ENCODE assay signal across 23 cellular contexts in the genomic region with DNA sequence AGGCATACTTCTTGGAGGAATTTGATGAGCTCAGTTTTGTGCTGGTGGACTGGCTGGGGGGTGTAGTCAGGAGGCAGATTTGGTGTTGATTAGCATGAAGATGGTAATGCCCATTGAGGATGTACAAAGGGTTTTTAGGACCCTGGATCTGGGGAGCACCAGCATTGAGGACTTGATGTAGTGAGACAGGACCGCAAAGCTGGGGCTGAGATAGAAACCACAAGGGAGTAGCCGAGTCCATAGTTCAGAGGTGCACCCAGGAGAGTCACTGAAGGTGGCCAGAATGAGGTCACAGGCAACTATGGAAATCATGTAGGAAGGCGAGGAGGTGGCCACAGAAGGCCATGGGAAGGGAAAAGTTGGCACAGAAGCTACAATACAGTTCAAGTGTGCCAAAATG. TPM values are rescaled to one million over a fixed set of nuclear protein-coding genes. Genes with fewer than 3 reads are reported as not detected.
A peak's percentile ranks its signal among the peaks of the same experiment; 100 is the strongest.
DNase-seq lines count a peak whose midpoint lies in the region; ATAC-seq and TF ChIP-seq lines count a peak whose summit lies in the region.
"Had no signal": no experiment of that assay in that cellular context is flagged by ENCODE, and none has a peak within 500 bp of the region (broad histone marks: within the 10 kb centered on the region; RNA-seq: fewer than 3 reads in every experiment).

No MANE protein-coding gene starts in this region.

- intact Hi-C loops in mucosa of descending colon (cut with DNase I, micrococcal nuclease) (no loop called here), Caco-2 (cut with micrococcal nuclease; ENCODE audit: unreplicated experiment) (no loop called here)

- H3K27me3 Mint-ChIP-seq in GM23338 (ENCODE audit: insufficient read depth, low read depth, poor library complexity) = peaks cover 22% of the 10 kb centered on the region
- H3K27me3 Mint-ChIP-seq in Caco-2 (ENCODE audit: insufficient read depth, unreplicated experiment) = no peaks in the 10 kb centered on the region
- H3K27me3 Mint-ChIP-seq in activated naive CD4-positive, alpha-beta T cell treated with anti-CD3 and anti-CD28 coated beads, Interleukin-2, amount 10 ng/mL, durations not matched to agents 7 days and 5 days = peaks cover 25% of the 10 kb centered on the region

- H3K27me3 ChIP-seq in GM23338 (ENCODE audit: insufficient read depth) = no peaks in the 10 kb centered on the region
- H3K27me3 ChIP-seq in NT2/D1 (ENCODE audit: insufficient read depth, insufficient read length) = no peaks in the 10 kb centered on the region
- no peaks in the 10 kb centered on the region for H3K27me3 ChIP-seq in hepatocyte
- no peaks in the 10 kb centered on the region for H3K27me3 ChIP-seq in Caco-2 (replicated peaks; ENCODE audit: control insufficient read depth, insufficient read depth, low read length)
- H3K27me3 ChIP-seq in right atrium auricular region = no peaks in the 10 kb centered on the region
- H3K27me3 ChIP-seq: MG63 had no signal

- H2AFZ ChIP-seq in GM23338 = peak overlapping the region; percentile 98
- no peak overlapping the region for H2AFZ ChIP-seq in hepatocyte

- BruUV-seq in Caco-2 (replicated peaks; lab: Mats Ljungman, UMichigan) = no TSS peak

- H3K9me3 ChIP-seq in NT2/D1 (ENCODE audit: insufficient read depth, low read length) = no peaks in the 10 kb centered on the region
- no peaks in the 10 kb centered on the region for H3K9me3 ChIP-seq in hepatocyte (ENCODE audit: low read depth)
- H3K9me3 ChIP-seq in mucosa of descending colon = no peaks in the 10 kb centered on the region
- H3K9me3 ChIP-seq in Caco-2 = no peaks in the 10 kb centered on the region
- no peaks in the 10 kb centered on the region for H3K9me3 ChIP-seq in right atrium auricular region
- H3K9me3 ChIP-seq: MG63 had no signal

- peaks cover 15% of the 10 kb centered on the region for H3K36me3 Mint-ChIP-seq in GM23338 (ENCODE audit: low read depth)
- peaks cover 16% of the 10 kb centered on the region for H3K36me3 Mint-ChIP-seq in Caco-2 (ENCODE audit: insufficient read depth, unreplicated experiment)
- H3K36me3 Mint-ChIP-seq in activated naive CD4-positive, alpha-beta T cell treated with anti-CD3 and anti-CD28 coated beads, Interleukin-2, amount 10 ng/mL, durations not matched to agents 7 days and 5 days = peaks cover 13% of the 10 kb centered on the region

- ATAC-seq in GM23338 = no peak
- peak; percentile 13 for ATAC-seq in mucosa of descending colon
- ATAC-seq: HCT116 had no signal

- peaks cover 28% of the 10 kb centered on the region for H3K4me1 ChIP-seq in GM23338 (ENCODE audit: insufficient read depth)
- peaks cover 13% of the 10 kb centered on the region for H3K4me1 ChIP-seq in NT2/D1 (ENCODE audit: insufficient read depth, insufficient read length)
- H3K4me1 ChIP-seq in hepatocyte (ENCODE audit: insufficient read depth) = peaks cover 11% of the 10 kb centered on the region
- H3K4me1 ChIP-seq in mucosa of descending colon (ENCODE audit: low read depth) = peaks cover 3% of the 10 kb centered on the region
- H3K4me1 ChIP-seq in Caco-2 = peaks cover 6% of the 10 kb centered on the region; the same call in 1 of the 2 replicates
- peaks cover 0 to 12% of the 10 kb centered on the region in 2 donors for H3K4me1 ChIP-seq in right atrium auricular region

- POLR2A ChIA-PET in Caco-2 (lab: Charles Lee) = no interaction called here

- DNase-seq in GM23338 (ENCODE audit: low spot score) (no peak), NT2/D1 (ENCODE audit: low read depth, low spot score) (no peak), hepatocyte (ENCODE audit: low spot score) (peak; percentile 40), mucosa of descending colon (peak in 1 of 3 donors; percentile 23), Caco-2 (no peak), right atrium auricular region (ENCODE audit: low spot score) (no peak), dedifferentiated amniotic fluid mesenchymal stem cell (ENCODE audit: extremely low spot score) (no peak)
- DNase-seq in activated naive CD4-positive, alpha-beta T cell treated with anti-CD3 and anti-CD28 coated beads, Interleukin-2, amount 10 ng/mL, durations not matched to agents 7 days and 5 days = no peak
- DNase-seq: 8988T, DMS79, MG63, NCI-H1048, NCI-H1417 treated with DMSO at 0.1 percent for 48 hours, NCI-H187, NCI-H2107, NCI-H446 treated with DMSO at 0.1 percent for 48 hours, NCI-H526 treated with DMSO at 0.1 percent for 48 hours, Right ventricle myocardium superior had no signal

- H3K36me3 ChIP-seq in GM23338 (ENCODE audit: insufficient read depth) (peaks cover 3% of the 10 kb centered on the region; the same call in 1 of the 2 replicates), NT2/D1 (ENCODE audit: insufficient read depth, insufficient read length, low read length) (peaks cover 10% of the 10 kb centered on the region), hepatocyte (replicated peaks; ENCODE audit: insufficient read depth, low read depth) (no peaks in the 10 kb centered on the region), mucosa of descending colon (ENCODE audit: low read depth) (no peaks in the 10 kb centered on the region), Caco-2 (ENCODE audit: control insufficient read depth, insufficient read depth, low read length) (no peaks in the 10 kb centered on the region), right atrium auricular region (no peaks in the 10 kb centered on the region)

- H3F3A ChIP-seq in GM23338 (replicated peaks; ENCODE audit: low read depth) = peaks cover 4% of the 10 kb centered on the region

- H3K79me2 ChIP-seq in GM23338 (replicated peaks; ENCODE audit: insufficient read depth) (peaks cover 20% of the 10 kb centered on the region), hepatocyte (peaks cover 15% of the 10 kb centered on the region)

- peak overlapping the region; percentile 67 for H3K4me2 ChIP-seq in GM23338
- H3K4me2 ChIP-seq in hepatocyte = no peak overlapping the region

- H3K4me3 ChIP-seq in GM23338 = no peak overlapping the region
- no peak overlapping the region for H3K4me3 ChIP-seq in NT2/D1 (ENCODE audit: insufficient read length, low read depth)
- H3K4me3 ChIP-seq in hepatocyte = no peak overlapping the region
- H3K4me3 ChIP-seq in mucosa of descending colon = no peak overlapping the region
- no peak overlapping the region for H3K4me3 ChIP-seq in Caco-2 (ENCODE audit: low read depth, low read length)
- H3K4me3 ChIP-seq in right atrium auricular region = no peak overlapping the region
- H3K4me3 ChIP-seq: MG63 had no signal

- H4K20me1 ChIP-seq in GM23338 (replicated peaks; ENCODE audit: insufficient read depth) (0 out of 2 replicates have a peak, but pooled peaks cover 3% of the 10 kb centered on the region), hepatocyte (ENCODE audit: insufficient read depth, poor library complexity, severe bottlenecking) (no peaks in the 10 kb centered on the region)

- H3K4me1 Mint-ChIP-seq in GM23338 = peaks cover 27% of the 10 kb centered on the region
- peaks cover 6% of the 10 kb centered on the region for H3K4me1 Mint-ChIP-seq in Caco-2 (ENCODE audit: low read depth, unreplicated experiment)
- peaks cover 21% of the 10 kb centered on the region for H3K4me1 Mint-ChIP-seq in activated naive CD4-positive, alpha-beta T cell treated with anti-CD3 and anti-CD28 coated beads, Interleukin-2, amount 10 ng/mL, durations not matched to agents 7 days and 5 days

- H3K27ac ChIP-seq in GM23338 (ENCODE audit: low read depth) (peak overlapping the region; percentile 61; the same call in 1 of the 2 replicates), hepatocyte (no peak overlapping the region), right atrium auricular region (no peak overlapping the region)
- H3K27ac ChIP-seq: C4-2B had no signal

- H3K9ac ChIP-seq in NT2/D1 (ENCODE audit: insufficient read length, low read depth) = peak overlapping the region; percentile 71

- H3K27ac Mint-ChIP-seq in GM23338 (no peak overlapping the region), Caco-2 (ENCODE audit: unreplicated experiment) (no peak overlapping the region)
- H3K27ac Mint-ChIP-seq in activated naive CD4-positive, alpha-beta T cell treated with anti-CD3 and anti-CD28 coated beads, Interleukin-2, amount 10 ng/mL, durations not matched to agents 7 days and 5 days = no peak overlapping the region

- H3K9me3 Mint-ChIP-seq in GM23338 (no peaks in the 10 kb centered on the region), Caco-2 (ENCODE audit: unreplicated experiment) (no peaks in the 10 kb centered on the region)
- H3K9me3 Mint-ChIP-seq in activated naive CD4-positive, alpha-beta T cell treated with anti-CD3 and anti-CD28 coated beads, Interleukin-2, amount 10 ng/mL, durations not matched to agents 7 days and 5 days = no peaks in the 10 kb centered on the region

- no peak overlapping the region; the same call in 2 of the 3 replicates for H3K4me3 Mint-ChIP-seq in GM23338
- no peak overlapping the region for H3K4me3 Mint-ChIP-seq in Caco-2 (ENCODE audit: unreplicated experiment)
- H3K4me3 Mint-ChIP-seq in activated naive CD4-positive, alpha-beta T cell treated with anti-CD3 and anti-CD28 coated beads, Interleukin-2, amount 10 ng/mL, durations not matched to agents 7 days and 5 days = no peak overlapping the region

- no peak for TF ChIP-seq CTCF in GM23338 (conservative IDR thresholded peaks at IDR 0.05; ENCODE audit: low read depth in 2 of 2)
- TF ChIP-seq CTCF in hepatocyte (IDR thresholded peaks at IDR 0.05; ENCODE audit: poor library complexity) = no peak
- TF ChIP-seq CTCF in mucosa of descending colon (IDR thresholded peaks at IDR 0.05) = no peak
- TF ChIP-seq CTCF in Caco-2 (IDR thresholded peaks at IDR 0.05; ENCODE audit: insufficient read depth in 1 of 2, low read depth in 1 of 2, low read length in 1 of 2, severe bottlenecking in 1 of 2, unreplicated experiment in 1 of 2) = no peak
- TF ChIP-seq CTCF in right atrium auricular region (IDR thresholded peaks at IDR 0.05) = no peak

- 79% methylated on average over 3 of the region's 3 CpGs for WGBS in hepatocyte (ENCODE audit: low lambda C conversion rate, missing lambda C conversion rate)

- no peaks in the 10 kb centered on the region for H3K9me2 ChIP-seq in GM23338 (ENCODE audit: insufficient read depth)
- no peaks in the 10 kb centered on the region for H3K9me2 ChIP-seq in hepatocyte (replicated peaks; ENCODE audit: insufficient read depth)

- CTCF ChIA-PET in Caco-2 (lab: Charles Lee) = interaction anchor here (0.6 kb wide), 1 partner anchor 48 kb away, joined by 11 read pairs; no protein-coding TSS in a partner anchor
- CTCF ChIA-PET in activated naive CD4-positive, alpha-beta T cell treated with anti-CD3 and anti-CD28 coated beads, Interleukin-2, amount 10 ng/mL, durations not matched to agents 7 days and 5 days (lab: Charles Lee) = interaction anchor here (7.1 kb wide), 1 partner anchor 245 kb away, joined by 54 read pairs; no protein-coding TSS in a partner anchor

RNA-seq across cellular contexts. Expression of a gene that starts 2.7 kb away (rescaled TPM):
- 126 and 131 TPM in 2 replicates for total RNA-seq in GM23338 (2014; rRNA removed; shearing (Covaris generic))
- polyA plus RNA-seq in GM23338 (2016; fragmentation: Nextera tagmentation; extraction: Ambion mirVana) (15.2 and 17.7 TPM in 2 replicates), hepatocyte (3.7 and 5.5 TPM in 2 replicates)
- total RNA-seq in hepatocyte (5.3 and 7.9 TPM in 2 replicates), mucosa of descending colon (1 to 10 TPM; 3.4 to 6.9 (median 4.3) TPM), Caco-2 (2022) (32.1 and 35.5 TPM in 2 replicates), right atrium auricular region (under 1 TPM; 0.24 to 0.74 TPM)

RNA-seq across cellular contexts. Expression of a gene that starts 32.4 kb away (rescaled TPM):
- not detected in 2 replicates for total RNA-seq in GM23338 (2014; rRNA removed; shearing (Covaris generic))
- polyA plus RNA-seq in GM23338 (2016; fragmentation: Nextera tagmentation; extraction: Ambion mirVana) = not detected in 2 replicates
- total RNA-seq in hepatocyte = not detected in 2 replicates
- 0.36 TPM in 1 of 2 replicates, not detected in the other for polyA plus RNA-seq in hepatocyte
- total RNA-seq in mucosa of descending colon = not detected
- not detected in 2 replicates for total RNA-seq in Caco-2 (2022)
- 1 to 10 TPM in 1 of 2 donors, not detected in 1; 1.5 TPM for total RNA-seq in right atrium auricular region
- total RNA-seq: LHCN-M2, Right ventricle myocardium superior, RPMI7951, SK-MEL-5 had no signal

RNA-seq across cellular contexts. Expression of a gene that starts 50.0 kb away (rescaled TPM):
- total RNA-seq in GM23338 (2014; rRNA removed; shearing (Covaris generic)) = 106 and 115 TPM in 2 replicates
- polyA plus RNA-seq in GM23338 (2016; fragmentation: Nextera tagmentation; extraction: Ambion mirVana) = 32.1 and 36.3 TPM in 2 replicates
- total RNA-seq in hepatocyte = 3.5 and 6.3 TPM in 2 replicates
- 3.9 and 4.2 TPM in 2 replicates for polyA plus RNA-seq in hepatocyte
- total RNA-seq in mucosa of descending colon = 10 to 100 TPM in 2 of 3 donors, 1 to 10 TPM in 1; 5.9 to 18.6 (median 12.5) TPM
- 9.7 and 10.9 TPM in 2 replicates for total RNA-seq in Caco-2 (2022)
- total RNA-seq in right atrium auricular region = 1 to 10 TPM; 6.6 to 6.7 TPM
